8 cellular contexts compared by ENCODE assay signal in the genomic region with DNA sequence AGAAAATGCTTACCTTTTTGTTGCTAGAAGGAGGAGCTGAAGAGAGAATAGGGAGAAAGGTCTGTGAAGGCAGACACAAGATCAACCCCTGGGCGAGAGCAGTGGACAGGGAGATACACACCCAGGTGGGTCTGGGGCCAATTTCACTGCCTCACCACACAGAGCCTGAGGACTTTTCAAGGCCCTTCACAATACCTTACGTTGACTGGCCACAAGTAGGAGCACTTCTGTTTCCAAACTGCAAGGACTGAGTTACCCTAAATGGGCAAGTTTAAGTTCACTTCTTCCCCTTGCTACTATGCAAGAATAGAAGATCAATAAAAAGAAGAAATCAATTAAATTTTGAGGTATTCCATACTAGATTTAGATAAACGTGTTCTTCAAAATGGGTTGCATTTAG.
DNase-seq lines count a peak whose midpoint lies in the region; ATAC-seq and TF ChIP-seq lines count a peak whose summit lies in the region.

No MANE protein-coding gene starts in this region.

- TF ChIP-seq CTCF in 22Rv1 (IDR thresholded peaks at IDR 0.05) (peak; percentile 77), WERI-Rb-1 (IDR thresholded peaks at IDR 0.05; ENCODE audit: low read depth, low read length) (peak; percentile 86)

- H4K20me1 ChIP-seq in Karpas-422 (ENCODE audit: insufficient read depth, low read depth, low read length) = no peaks in the 10 kb centered on the region

- ATAC-seq in HG03108 (IDR thresholded peaks at IDR 0.05; ENCODE audit: unreplicated experiment) = no peak

- H3K36me3 ChIP-seq in Karpas-422 (ENCODE audit: insufficient read depth, low read length) = no peaks in the 10 kb centered on the region
- no peaks in the 10 kb centered on the region for H3K36me3 ChIP-seq in WERI-Rb-1

- DNase-seq in GM04503 (ENCODE audit: low read depth) = peak; percentile 4
- DNase-seq in H4 (ENCODE audit: low spot score) = peak; percentile 49
- peak; percentile 88 for DNase-seq in Karpas-422
- DNase-seq in WERI-Rb-1 = peak; percentile 56
- peak; percentile 63 for DNase-seq in iPS-NIHi7 (ENCODE audit: extremely low spot score)
- DNase-seq in anterior cingulate cortex (lab: John Stamatoyannopoulos, UW) = no peak

- no peaks in the 10 kb centered on the region for H3K9me2 ChIP-seq in Karpas-422 (replicated peaks; ENCODE audit: insufficient read depth, low read length)

- H3K9ac ChIP-seq in Karpas-422 (ENCODE audit: low read length) = peak overlapping the region; percentile 17; the same call in 1 of the 2 replicates

- no peaks in the 10 kb centered on the region for H3K9me3 ChIP-seq in Karpas-422 (ENCODE audit: low read length)
- H3K9me3 ChIP-seq in WERI-Rb-1 (ENCODE audit: severe bottlenecking) = no peaks in the 10 kb centered on the region

- peak overlapping the region; percentile 77 for H3K27ac ChIP-seq in 22Rv1
- peak overlapping the region; percentile 65 for H3K27ac ChIP-seq in Karpas-422 (ENCODE audit: low read length)
- no peak overlapping the region for H3K27ac ChIP-seq in WERI-Rb-1

- H3K4me3 ChIP-seq in Karpas-422 (ENCODE audit: low read length) (no peak overlapping the region), WERI-Rb-1 (ENCODE audit: low read depth, low read length) (no peak overlapping the region)

- peaks cover 65% of the 10 kb centered on the region for H3K4me1 ChIP-seq in Karpas-422 (ENCODE audit: low read length)

- 0 out of 2 replicates have a peak overlapping the region, but pooled peaks have one; percentile 26 for H2AFZ ChIP-seq in Karpas-422 (ENCODE audit: low read length)

- H3K4me2 ChIP-seq in Karpas-422 (ENCODE audit: low read depth, low read length, poor library complexity, severe bottlenecking) = peak overlapping the region; percentile 60

- H3K27me3 ChIP-seq in Karpas-422 (ENCODE audit: low read length) = no peaks in the 10 kb centered on the region
- no peaks in the 10 kb centered on the region for H3K27me3 ChIP-seq in WERI-Rb-1 (ENCODE audit: insufficient read depth, low read depth, severe bottlenecking)

- H3K79me2 ChIP-seq in Karpas-422 (ENCODE audit: low read length) = no peaks in the 10 kb centered on the region

Comparison
In these comparisons a context has a peak if more than half of its experiments do, and no peak if none do; other contexts are left out.
1. DNase-seq: peak in GM04503 (single experiment), H4 (single experiment), Karpas-422 (single experiment), WERI-Rb-1 (single experiment) and iPS-NIHi7 (single experiment); none in anterior cingulate cortex (0 of 58).